Comparison of ENCODE assay signal across 26 cellular contexts in the genomic region with DNA sequence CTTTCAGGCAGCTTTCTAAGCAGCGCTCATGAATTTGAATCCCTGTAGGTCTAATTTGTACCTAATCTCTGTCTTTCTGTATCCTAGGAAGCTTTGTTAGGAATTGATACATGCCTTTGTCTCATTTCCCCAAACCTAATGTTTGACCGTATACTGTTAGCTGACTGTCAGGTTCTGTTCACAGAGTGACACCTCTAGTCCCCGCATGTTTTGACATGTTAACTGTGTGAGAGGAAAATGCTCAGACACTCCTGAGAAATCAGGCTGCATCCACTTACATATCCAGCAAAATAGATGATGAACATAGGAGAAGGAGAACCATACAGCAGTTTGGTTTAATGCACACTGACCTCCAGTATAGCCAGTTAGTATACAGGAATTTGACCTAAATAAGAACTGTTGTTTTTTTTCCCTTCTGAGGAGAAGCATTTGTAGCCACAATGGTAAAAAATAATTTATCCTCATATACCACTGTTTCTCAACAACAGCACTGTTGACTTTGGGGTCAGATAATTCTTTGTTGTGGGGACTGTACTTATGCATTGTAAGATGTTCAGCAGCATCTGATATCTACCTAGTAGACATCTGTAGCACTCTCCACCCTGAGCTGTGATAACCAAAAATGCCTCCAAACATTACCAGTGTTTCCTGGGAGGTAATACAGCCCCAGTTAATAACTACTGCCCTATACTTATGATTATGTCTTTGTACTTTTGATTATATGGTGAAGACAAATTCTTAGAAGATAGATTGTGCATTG.
"Had no signal": no experiment of that assay in that cellular context is flagged by ENCODE, and none has a peak within 500 bp of the region (broad histone marks: within the 10 kb centered on the region; RNA-seq: fewer than 3 reads in every experiment).

No MANE protein-coding gene starts in this region.

- H3K9me3 ChIP-seq: esophagus muscularis mucosa, heart right ventricle, left ventricle myocardium inferior, psoas muscle, suprapubic skin, tibial artery, upper lobe of right lung had no signal

- H3K36me3 Mint-ChIP-seq: activated naive CD4-positive, alpha-beta T cell treated with anti-CD3 and anti-CD28 coated beads, Interleukin-2, amount 50 U/mL, for 72 hours had no signal

- H3K36me3 ChIP-seq: esophagus muscularis mucosa, heart right ventricle, left ventricle myocardium inferior, suprapubic skin, tibial artery, upper lobe of right lung had no signal

- H3K27me3 ChIP-seq: esophagus muscularis mucosa, heart right ventricle, suprapubic skin, tibial artery, upper lobe of right lung had no signal

- H3K27ac ChIP-seq: esophagus muscularis mucosa, heart right ventricle, left ventricle myocardium inferior, parathyroid adenoma, psoas muscle, suprapubic skin, tibial artery, upper lobe of right lung had no signal

- ATAC-seq: activated CD4-positive, alpha-beta T cell treated with anti-CD3 and anti-CD28 coated beads for 36 hours; activated CD8-positive, alpha-beta memory T cell treated with anti-CD3 and anti-CD28 coated beads, Interleukin-2, amount 10 ng/mL, durations not matched to agents 7 days and 5 days; activated CD8-positive, alpha-beta T cell treated with anti-CD3 and anti-CD28 coated beads, Interleukin-2, amount 10 ng/mL, durations not matched to agents 7 days and 5 days; activated naive CD4-positive, alpha-beta T cell treated with anti-CD3 and anti-CD28 coated beads, Interleukin-2, amount 50 U/mL, for 72 hours; activated T-cell treated with anti-CD3 and anti-CD28 coated beads, Interleukin-2, amount 50 U/mL, for 72 hours; upper lobe of right lung had no signal

- H3K4me3 Mint-ChIP-seq: activated CD4-positive, alpha-beta T cell treated with anti-CD3 and anti-CD28 coated beads for 36 hours; activated CD8-positive, alpha-beta memory T cell treated with anti-CD3 and anti-CD28 coated beads, Interleukin-2, amount 10 ng/mL, durations not matched to agents 7 days and 5 days; activated CD8-positive, alpha-beta T cell treated with anti-CD3 and anti-CD28 coated beads, Interleukin-2, amount 10 ng/mL, durations not matched to agents 7 days and 5 days; activated T-cell treated with anti-CD3 and anti-CD28 coated beads, Interleukin-2, amount 50 U/mL, for 72 hours; neural crest cell; T-helper 2 cell treated with Interferon-gamma antibody and Interleukin-4, amounts not matched to agents 5 μg/mL and 100 μg/mL, for 36 hours had no signal

- H3K4me3 ChIP-seq: esophagus muscularis mucosa, heart right ventricle, left ventricle myocardium inferior, lung, psoas muscle, suprapubic skin, tibial artery, upper lobe of right lung had no signal

- H3K27ac Mint-ChIP-seq: activated CD4-positive, alpha-beta T cell treated with anti-CD3 and anti-CD28 coated beads for 36 hours; activated CD8-positive, alpha-beta memory T cell treated with anti-CD3 and anti-CD28 coated beads, Interleukin-2, amount 10 ng/mL, durations not matched to agents 7 days and 5 days; activated CD8-positive, alpha-beta T cell treated with anti-CD3 and anti-CD28 coated beads, Interleukin-2, amount 10 ng/mL, durations not matched to agents 7 days and 5 days; activated naive CD4-positive, alpha-beta T cell treated with anti-CD3 and anti-CD28 coated beads, Interleukin-2, amount 50 U/mL, for 72 hours; activated T-cell treated with anti-CD3 and anti-CD28 coated beads, Interleukin-2, amount 50 U/mL, for 72 hours; T-helper 2 cell treated with Interferon-gamma antibody and Interleukin-4, amounts not matched to agents 5 μg/mL and 100 μg/mL, for 36 hours had no signal

- H3K9ac ChIP-seq: parathyroid adenoma had no signal

- H3K9me3 Mint-ChIP-seq: neural crest cell; T-helper 2 cell treated with Interferon-gamma antibody and Interleukin-4, amounts not matched to agents 5 μg/mL and 100 μg/mL, for 36 hours had no signal

- H3K27me3 Mint-ChIP-seq: activated CD4-positive, alpha-beta T cell treated with anti-CD3 and anti-CD28 coated beads for 36 hours; activated CD8-positive, alpha-beta memory T cell treated with anti-CD3 and anti-CD28 coated beads, Interleukin-2, amount 10 ng/mL, durations not matched to agents 7 days and 5 days had no signal

- FAIRE-seq: endothelial cell of umbilical vein, islet of Langerhans had no signal

- DNase-seq: activated CD4-positive, alpha-beta T cell treated with anti-CD3 and anti-CD28 coated beads for 36 hours; activated CD4-positive, CD25-positive, alpha-beta regulatory T cell; activated CD8-positive, alpha-beta memory T cell treated with anti-CD3 and anti-CD28 coated beads, Interleukin-2, amount 10 ng/mL, durations not matched to agents 7 days and 5 days; activated CD8-positive, alpha-beta T cell treated with anti-CD3 and anti-CD28 coated beads, Interleukin-2, amount 10 ng/mL, durations not matched to agents 7 days and 5 days; activated naive CD4-positive, alpha-beta T cell; activated T-cell treated with anti-CD3 and anti-CD28 coated beads, Interleukin-2, amount 50 U/mL, for 72 hours; cerebellar nuclear complex; cortex of kidney; foreskin melanocyte; heart right ventricle; left ventricle myocardium inferior; occipital lobe; psoas muscle; stimulated activated naive CD4-positive, alpha-beta T cell; T-helper 1 cell; tibial artery; upper lobe of right lung had no signal

- H2AFZ ChIP-seq: parathyroid adenoma had no signal
